Comparison of ENCODE assay signal across 8 cellular contexts in genomic region chr19:57350877-57351805, GRCh38. TPM values are rescaled to one million over a fixed set of nuclear protein-coding genes. Genes with fewer than 3 reads are reported as not detected.
DNase-seq lines count a peak whose midpoint lies in the region; ATAC-seq and TF ChIP-seq lines count a peak whose summit lies in the region.

Gene ZNF304, plus strand, starts transcription at chr19:57351271. Its CDS starts 394 bp downstream, at chr19:57351665.

- H4K20me1 ChIP-seq in SU-DHL-6 (ENCODE audit: low read depth, low read length) = no peaks in the 10 kb centered on the region

- peak within 1 kb of the TSS; percentile 79 for H3K4me3 ChIP-seq in SU-DHL-6 (ENCODE audit: insufficient read depth, low read length, poor library complexity, severe bottlenecking)
- peak within 1 kb of the TSS; percentile 89 for H3K4me3 ChIP-seq in adipocyte (ENCODE audit: low read length)
- peak within 1 kb of the TSS; percentile 77 to 100 (median 92) for H3K4me3 ChIP-seq in heart right ventricle

- H3K36me3 ChIP-seq in SU-DHL-6 (ENCODE audit: low read length) (no peaks in the 10 kb centered on the region), adipocyte (ENCODE audit: control insufficient read depth, insufficient read depth, low read length, severe bottlenecking) (peaks cover 23% of the 10 kb centered on the region), heart right ventricle (peaks cover 0 to 38% (median 23%) of the 10 kb centered on the region in 9 donors)

- no peaks in the 10 kb centered on the region for H3K9me2 ChIP-seq in SU-DHL-6 (replicated peaks; ENCODE audit: insufficient read depth, low read length)

- H3F3A ChIP-seq in SU-DHL-6 (ENCODE audit: insufficient read depth) = no peaks in the 10 kb centered on the region

- POLR2A ChIA-PET in GM10248 (lab: Yijun Ruan, JAX) = interaction anchor here (0.8 kb wide), 1 partner anchor 49 kb away, joined by 4 read pairs; no protein-coding TSS in a partner anchor

- H3K27ac ChIP-seq in SU-DHL-6 (ENCODE audit: low read depth, low read length) (no peak within 1 kb of the TSS), heart right ventricle (peak within 1 kb of the TSS; percentile 45 to 94 (median 90))

- peak within 1 kb of the TSS; percentile 96 for H3K4me3 Mint-ChIP-seq in type B pancreatic cell

- H3K9me3 ChIP-seq in SU-DHL-6 (ENCODE audit: insufficient read depth, low read length) (no peaks in the 10 kb centered on the region), adipocyte (ENCODE audit: control insufficient read depth, low read length) (no peaks in the 10 kb centered on the region), heart right ventricle (peaks cover 0 to 31% (median 0%) of the 10 kb centered on the region in 11 donors)

- H3K9ac ChIP-seq in SU-DHL-6 (ENCODE audit: low read length) (peak within 1 kb of the TSS; percentile 65), adipocyte (ENCODE audit: low read length) (peak within 1 kb of the TSS; percentile 94)

- ATAC-seq in HG02571 (IDR thresholded peaks at IDR 0.05; ENCODE audit: unreplicated experiment) = peak; percentile 91
- ATAC-seq in heart right ventricle = peak; percentile 96 to 100 (median 99)

- peak within 1 kb of the TSS; percentile 98 for H3K27ac Mint-ChIP-seq in type B pancreatic cell

- H3K4me2 ChIP-seq in SU-DHL-6 (ENCODE audit: low read depth, low read length, poor library complexity, severe bottlenecking) = peak within 1 kb of the TSS; percentile 68

- CTCF ChIA-PET in GM10248 (lab: Yijun Ruan, JAX) = interaction anchor here (0.6 to 1.8 kb wide), 4 partner anchors 12 to 63 kb away, joined by 3 to 9 read pairs (median 6); partner anchors contain the start of genes TRAPPC2B and ZNF547

- H2AFZ ChIP-seq in SU-DHL-6 (ENCODE audit: low read depth, low read length, severe bottlenecking) = peak within 1 kb of the TSS; percentile 82

- H3K9me3 Mint-ChIP-seq in type B pancreatic cell = peaks cover 4% of the 10 kb centered on the region

- WGBS in heart right ventricle, 2 donors = 1% methylated on average over 57 of the region's 57 CpGs

- H3K4me1 Mint-ChIP-seq in type B pancreatic cell (ENCODE audit: unreplicated experiment) = peaks cover 27% of the 10 kb centered on the region

- intact Hi-C loops in heart right ventricle (cut with DNase I) = loop anchor here in 4 of 10 donors (1.0 to 5.0 kb wide), 4 partner anchors 12 to 111 kb away; partner anchors contain the start of genes ZNF460 (in 2 of the 4), ZNF805 (in 2 of the 4), TRAPPC2B (in 1 of the 4) and ZNF547 (in 1 of the 4)

- peaks cover 9% of the 10 kb centered on the region for H3K27me3 Mint-ChIP-seq in type B pancreatic cell

- H3K27me3 ChIP-seq in SU-DHL-6 (ENCODE audit: low read length) = no peaks in the 10 kb centered on the region
- no peaks in the 10 kb centered on the region for H3K27me3 ChIP-seq in adipocyte (replicated peaks; ENCODE audit: control insufficient read depth, insufficient read depth, low read length)
- H3K27me3 ChIP-seq in heart right ventricle = no peaks in the 10 kb centered on the region

- DNase-seq in GM10248 (ENCODE audit: extremely low spot score) (peak; percentile 96), NCI-H1092 (lab: John Stamatoyannopoulos, UW) (peak; percentile 89), adipocyte (ENCODE audit: low read depth) (peak; percentile 98), heart right ventricle (peak; percentile 93 to 96), pons (ENCODE audit: low spot score) (peak; percentile 96), type B pancreatic cell (ENCODE audit: extremely low spot score, unreplicated experiment) (peak; percentile 89)

- H3K4me1 ChIP-seq in adipocyte (ENCODE audit: control insufficient read depth, insufficient read depth, low read length) (peaks cover 33% of the 10 kb centered on the region), heart right ventricle (peaks cover 0 to 45% (median 25%) of the 10 kb centered on the region in 9 donors)

- TF ChIP-seq CTCF in GM10248 (IDR thresholded peaks at IDR 0.05; ENCODE audit: control extremely low read depth, extremely low read depth, low read depth, missing control alignments) (no peak), SU-DHL-6 (IDR thresholded peaks at IDR 0.05; ENCODE audit: insufficient read depth, low read length, poor library complexity, severe bottlenecking) (no peak), heart right ventricle (IDR thresholded peaks at IDR 0.05) (no peak), type B pancreatic cell (conservative IDR thresholded peaks at IDR 0.05) (no peak)

- H3K36me3 Mint-ChIP-seq in type B pancreatic cell = peaks cover 43% of the 10 kb centered on the region

- peaks cover 14% of the 10 kb centered on the region for H3K79me2 ChIP-seq in SU-DHL-6 (ENCODE audit: insufficient read depth, low read length)

RNA-seq across cellular contexts. Expression of gene ZNF304, which starts in this region (rescaled TPM):
- total RNA-seq in heart right ventricle = 10 to 100 TPM in 8 of 10 donors, 1 to 10 TPM in 2; 8.0 to 15.7 (median 11.4) TPM
- polyA plus RNA-seq in heart right ventricle = 1 to 10 TPM; 3.4 to 3.7 TPM
- total RNA-seq in type B pancreatic cell (ENCODE audit: low replicate concordance) = 12.1 and 12.2 TPM in 2 replicates
